15 cellular contexts compared by ENCODE assay signal in genomic region chr3:119570229-119570628, GRCh38. TPM values are rescaled to one million over a fixed set of nuclear protein-coding genes. Genes with fewer than 3 reads are reported as not detected.
DNase-seq lines count a peak whose midpoint lies in the region; ATAC-seq, FAIRE-seq and TF ChIP-seq lines count a peak whose summit lies in the region.
"Had no signal": no experiment of that assay in that cellular context is flagged by ENCODE, and none has a peak within 500 bp of the region (broad histone marks: within the 10 kb centered on the region; RNA-seq: fewer than 3 reads in every experiment).

No MANE protein-coding gene starts in this region.

- intact Hi-C loops in uterus (cut with DNase I; ENCODE audit: low total_unique reads) = no loop called here
- intact Hi-C loops in tibial artery (cut with DNase I; ENCODE audit: low total_unique reads) = loop anchor here (10.0 kb wide), 1 partner anchor 65 kb away; no protein-coding TSS in a partner anchor

- H3K27me3 ChIP-seq in lung (ENCODE audit: control insufficient read depth, insufficient read depth) = no peaks in the 10 kb centered on the region
- no peaks in the 10 kb centered on the region for H3K27me3 ChIP-seq in CD8-positive, alpha-beta memory T cell (ENCODE audit: insufficient read depth, low read length, poor library complexity, severe bottlenecking)
- no peaks in the 10 kb centered on the region for H3K27me3 ChIP-seq in uterus
- H3K27me3 ChIP-seq in tibial artery = peaks cover 0 to 5% of the 10 kb centered on the region in 2 donors
- H3K27me3 ChIP-seq: brain microvascular endothelial cell, sigmoid colon had no signal

- WGBS in lung, 2 donors = 52 to 71% methylated on average over 5 of the region's 5 CpGs

- no peak overlapping the region for H3K4me3 Mint-ChIP-seq in CD8-positive, alpha-beta memory T cell
- H3K4me3 Mint-ChIP-seq: activated T-cell treated with anti-CD3 and anti-CD28 coated beads, Interleukin-2, amount 50 U/mL, for 72 hours had no signal

- ATAC-seq in GM21723 (IDR thresholded peaks at IDR 0.05; ENCODE audit: unreplicated experiment) (peak; percentile 78), lung (ENCODE audit: insufficient read depth, low FRiP score) (peak; percentile 66)
- ATAC-seq: activated T-cell treated with anti-CD3 and anti-CD28 coated beads, Interleukin-2, amount 50 U/mL, for 72 hours had no signal

- no peaks in the 10 kb centered on the region for H3K36me3 ChIP-seq in lung (ENCODE audit: control insufficient read depth in 2 of 2, insufficient read depth in 2 of 2, low read length in 2 of 2)
- no peaks in the 10 kb centered on the region for H3K36me3 ChIP-seq in CD8-positive, alpha-beta memory T cell (ENCODE audit: insufficient read depth, low read length)
- no peaks in the 10 kb centered on the region for H3K36me3 ChIP-seq in uterus
- H3K36me3 ChIP-seq in tibial artery = no peaks in the 10 kb centered on the region
- H3K36me3 ChIP-seq: brain microvascular endothelial cell, sigmoid colon had no signal

- H3K4me1 ChIP-seq in lung (ENCODE audit: control insufficient read depth in 2 of 2, insufficient read depth in 2 of 2, low read length in 2 of 2) (no peaks in the 10 kb centered on the region), uterus (no peaks in the 10 kb centered on the region), tibial artery (peaks cover 0 to 2% (median 0%) of the 10 kb centered on the region in 4 donors)
- no peaks in the 10 kb centered on the region for H3K4me1 ChIP-seq in CD8-positive, alpha-beta memory T cell (ENCODE audit: insufficient read depth, low read length)
- H3K4me1 ChIP-seq: sigmoid colon had no signal

- peaks cover 16 to 34% of the 10 kb centered on the region in 2 donors for H3K27me3 Mint-ChIP-seq in CD8-positive, alpha-beta memory T cell

- DNase-seq in GM12891 (ENCODE audit: insufficient read length, low spot score) (no peak), NOMO-1 treated with DMSO at 0.1 percent for 48 hours (lab: John Stamatoyannopoulos, UW; ENCODE audit: unreplicated experiment) (peak; percentile 93), lung (ENCODE audit: low spot score) (no peak), urothelium cell line (ENCODE audit: low spot score) (no peak), uterus (no peak), tibial artery (no peak)
- no peak for DNase-seq in CD8-positive, alpha-beta memory T cell
- DNase-seq: activated T-cell treated with anti-CD3 and anti-CD28 coated beads, Interleukin-2, amount 50 U/mL, for 72 hours; brain microvascular endothelial cell; NCI-H1048; NCI-H510A treated with DMSO at 0.1 percent for 48 hours; SHP77; sigmoid colon had no signal

- POLR2A ChIA-PET in CD8-positive, alpha-beta memory T cell (lab: Charles Lee) = no interaction called here

- TF ChIP-seq CTCF in lung (IDR thresholded peaks at IDR 0.05; ENCODE audit: control extremely low read depth, extremely low read depth) = no peak
- no peak for TF ChIP-seq CTCF in uterus (IDR thresholded peaks at IDR 0.05)
- TF ChIP-seq CTCF in tibial artery (IDR thresholded peaks at IDR 0.05) = no peak

- no peaks in the 10 kb centered on the region for H3K9me3 Mint-ChIP-seq in CD8-positive, alpha-beta memory T cell
- H3K9me3 Mint-ChIP-seq: activated T-cell treated with anti-CD3 and anti-CD28 coated beads, Interleukin-2, amount 50 U/mL, for 72 hours had no signal

- CTCF ChIA-PET in CD8-positive, alpha-beta memory T cell (lab: Charles Lee) = no interaction called here

- no peak overlapping the region for H3K4me3 ChIP-seq in lung
- H3K4me3 ChIP-seq in CD8-positive, alpha-beta memory T cell (ENCODE audit: low read length) = no peak overlapping the region
- H3K4me3 ChIP-seq in uterus = no peak overlapping the region
- H3K4me3 ChIP-seq in tibial artery = no peak overlapping the region
- H3K4me3 ChIP-seq: sigmoid colon had no signal

- TF ChIP-seq POLR2A in GM12891 (IDR thresholded peaks at IDR 0.05; ENCODE audit: low read depth, low read length) (no peak), uterus (IDR thresholded peaks at IDR 0.05) (no peak)

- H3K27ac ChIP-seq in lung (ENCODE audit: low read depth in 1 of 2, low read length in 1 of 2) = no peak overlapping the region
- no peak overlapping the region for H3K27ac ChIP-seq in CD8-positive, alpha-beta memory T cell (ENCODE audit: low read depth, low read length)
- H3K27ac ChIP-seq in uterus = no peak overlapping the region
- H3K27ac ChIP-seq in tibial artery = no peak overlapping the region
- H3K27ac ChIP-seq: brain microvascular endothelial cell had no signal

- FAIRE-seq in GM12891 (lab: Jason Lieb, UNC) (no peak), urothelium cell line (lab: Jason Lieb, UNC) (no peak)

- no peaks in the 10 kb centered on the region for H3K9me3 ChIP-seq in lung (ENCODE audit: control insufficient read depth in 2 of 2, insufficient read depth in 1 of 2, low read length in 1 of 2)
- no peaks in the 10 kb centered on the region for H3K9me3 ChIP-seq in CD8-positive, alpha-beta memory T cell (ENCODE audit: low read length)
- H3K9me3 ChIP-seq in uterus = no peaks in the 10 kb centered on the region
- H3K9me3 ChIP-seq in tibial artery = no peaks in the 10 kb centered on the region
- H3K9me3 ChIP-seq: sigmoid colon had no signal

- no peak overlapping the region for H3K27ac Mint-ChIP-seq in CD8-positive, alpha-beta memory T cell
- H3K27ac Mint-ChIP-seq: activated T-cell treated with anti-CD3 and anti-CD28 coated beads, Interleukin-2, amount 50 U/mL, for 72 hours had no signal

- no peaks in the 10 kb centered on the region for H3K4me1 Mint-ChIP-seq in CD8-positive, alpha-beta memory T cell

- peaks cover 0 to 5% (median 0%) of the 10 kb centered on the region in 3 donors for H3K36me3 Mint-ChIP-seq in CD8-positive, alpha-beta memory T cell

TF ChIP-seq in GM12891, 5 proteins besides CTCF, POLR2A, EP300 and RAD21:
- TF ChIP-seq SPI1 (IDR thresholded peaks at IDR 0.05; ENCODE audit: low read depth, low read length) = peak; percentile 26; the same call in 1 of the 2 replicates
- TF ChIP-seq TAF1 (IDR thresholded peaks at IDR 0.05; ENCODE audit: low read depth, low read length) = no peak

RNA-seq across cellular contexts. Expression of gene ADPRH, which starts 9.1 kb away (rescaled TPM):
- 18.0 TPM for polyA plus RNA-seq in GM12891 (2012; ENCODE audit: low read depth, missing spikeins)
- total RNA-seq in lung (10 to 100 TPM; 10.3 to 26.3 TPM), uterus (10 to 100 TPM in 2 of 4 donors, 1 to 10 TPM in 2; 2.6 to 14.7 (median 7.1) TPM)
- polyA plus RNA-seq in lung = 10 to 100 TPM in 1 of 2 donors, 1 to 10 TPM in 1; 5.4 to 18.1 TPM
- 1 to 10 TPM; 6.8 to 7.9 TPM for total RNA-seq in CD8-positive, alpha-beta memory T cell
- polyA plus RNA-seq in CD8-positive, alpha-beta memory T cell = 2.5 TPM

RNA-seq across cellular contexts. Expression of gene CD80, which starts 10.8 kb away (rescaled TPM):
- 38.7 TPM for polyA plus RNA-seq in GM12891 (2012; ENCODE audit: low read depth, missing spikeins)
- total RNA-seq in lung (1 to 10 TPM; 4.8 to 8.6 TPM), uterus (1 to 10 TPM in 2 of 4 donors, under 1 TPM in 1, not detected in 1; 0.14 to 2.9 (median 1.1) TPM)
- polyA plus RNA-seq in lung = 1 to 10 TPM in 1 of 2 donors, under 1 TPM in 1; 0.89 to 3.6 TPM
- 10 to 100 TPM; 16.8 to 17.9 TPM for total RNA-seq in CD8-positive, alpha-beta memory T cell
- 0.91 TPM for polyA plus RNA-seq in CD8-positive, alpha-beta memory T cell
- total RNA-seq: Daoy had no signal

RNA-seq across cellular contexts. Expression of gene PLA1A, which starts 27.5 kb away (rescaled TPM):
- polyA plus RNA-seq in GM12891 (2012; ENCODE audit: low read depth, missing spikeins) = 4.9 TPM
- total RNA-seq in lung = 1 to 10 TPM; 1.8 to 7.3 TPM
- polyA plus RNA-seq in lung = 10 to 100 TPM in 1 of 2 donors, 1 to 10 TPM in 1; 5.9 to 10.3 TPM
- under 1 TPM in 1 of 2 experiments, not detected in 1; 0.16 TPM for total RNA-seq in CD8-positive, alpha-beta memory T cell
- polyA plus RNA-seq in CD8-positive, alpha-beta memory T cell = not detected
- total RNA-seq in uterus = 10 to 100 TPM in 3 of 4 donors, not detected in 1; 11.9 to 37.1 (median 16.5) TPM
- total RNA-seq: Daoy had no signal
